Comparison of ENCODE assay signal across 6 cellular contexts in the genomic region with DNA sequence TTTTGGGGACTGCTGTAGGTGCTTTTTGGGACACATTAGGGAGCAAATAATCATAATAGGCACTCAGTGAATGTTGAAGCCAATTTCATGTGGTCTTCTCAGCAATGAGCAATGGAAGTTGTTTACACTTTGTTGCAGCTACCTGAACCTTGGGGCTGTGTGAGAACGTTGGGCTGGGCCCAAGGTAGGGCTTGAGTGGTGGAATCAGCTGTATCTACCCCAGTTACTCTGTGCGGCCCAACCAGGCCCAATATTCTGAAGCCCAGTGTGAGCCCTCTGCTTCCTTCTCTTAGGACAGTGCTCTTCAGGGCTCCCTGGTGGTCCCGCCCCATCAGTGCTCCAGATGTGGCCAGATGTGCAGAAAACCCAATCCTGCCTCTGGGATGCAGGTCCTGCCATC.
"Had no signal": no experiment of that assay in that cellular context is flagged by ENCODE, and none has a peak within 500 bp of the region (broad histone marks: within the 10 kb centered on the region; RNA-seq: fewer than 3 reads in every experiment).

No MANE protein-coding gene starts in this region.

- ATAC-seq: HCT116 had no signal

- H3K27ac ChIP-seq: GM23248 had no signal

- H3K4me3 Mint-ChIP-seq: IgD-negative memory B cell had no signal

- H3K36me3 ChIP-seq: HAP-1 had no signal

- H3K9me3 Mint-ChIP-seq: IgD-negative memory B cell had no signal

- H3K4me1 ChIP-seq: HAP-1 had no signal

- H3K27ac Mint-ChIP-seq: IgD-negative memory B cell had no signal

- H3K9me3 ChIP-seq: HAP-1 had no signal

- DNase-seq: GM23248, GOT3, H7 had no signal

- H3K4me3 ChIP-seq: GM23248, HAP-1 had no signal
